17 cellular contexts compared by ENCODE assay signal in the genomic region with DNA sequence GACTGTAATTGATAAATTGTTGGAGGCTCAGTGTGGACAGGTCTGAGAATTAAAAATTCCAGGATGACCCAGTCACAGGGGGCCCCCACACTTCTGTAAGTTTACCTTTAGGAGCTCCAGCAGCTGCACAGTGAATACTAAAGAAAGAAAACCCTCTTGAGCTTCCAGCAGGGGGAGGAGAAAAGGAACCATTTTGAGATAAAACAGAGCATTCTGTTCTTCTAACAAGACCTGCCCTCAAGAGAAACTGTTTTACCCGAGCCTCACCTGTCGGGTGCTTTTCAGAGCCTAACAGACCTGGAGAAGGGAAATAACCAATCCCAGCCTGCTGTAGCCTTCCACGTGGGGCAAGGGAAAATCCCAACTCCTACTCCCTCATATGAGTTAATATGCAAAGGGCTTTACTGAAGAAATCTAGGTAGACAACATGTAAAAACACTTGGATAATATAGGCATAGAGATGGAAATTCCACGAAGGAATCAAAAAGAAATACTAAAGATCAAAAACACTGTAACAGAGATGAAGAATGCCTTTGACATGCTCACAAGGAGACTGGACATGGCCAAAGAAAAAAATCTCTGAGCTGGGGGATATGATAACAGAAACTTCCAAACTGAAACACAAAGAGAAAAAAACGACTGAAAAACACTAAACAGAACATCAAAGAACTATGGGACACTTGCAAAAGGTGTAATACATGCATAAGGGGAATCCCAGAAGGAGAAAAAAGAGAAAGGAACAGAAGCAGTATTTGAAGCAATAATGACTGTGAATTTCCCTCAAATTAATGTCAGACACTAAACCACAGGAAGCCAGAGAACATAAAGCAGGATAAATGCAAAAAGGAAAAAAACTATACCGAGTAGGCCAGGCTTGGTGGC.
DNase-seq lines count a peak whose midpoint lies in the region; ATAC-seq and TF ChIP-seq lines count a peak whose summit lies in the region.
"Had no signal": no experiment of that assay in that cellular context is flagged by ENCODE, and none has a peak within 500 bp of the region (broad histone marks: within the 10 kb centered on the region; RNA-seq: fewer than 3 reads in every experiment).

No MANE protein-coding gene starts in this region.

- peaks cover 12% of the 10 kb centered on the region; the same call in 1 of the 2 replicates for H3F3A ChIP-seq in GM23248 (ENCODE audit: insufficient read depth)

- H3K9me3 ChIP-seq in GM23248 (ENCODE audit: low read depth) (no peaks in the 10 kb centered on the region), OCI-LY7 (ENCODE audit: low read length) (0 out of 2 replicates have a peak, but pooled peaks cover 7% of the 10 kb centered on the region), hepatocyte (ENCODE audit: low read depth) (no peaks in the 10 kb centered on the region)
- H3K9me3 ChIP-seq: gastrocnemius medialis, left ventricle myocardium inferior, ovary, transverse colon had no signal

- no peak overlapping the region for H3K4me3 ChIP-seq in GM23248
- no peak overlapping the region for H3K4me3 ChIP-seq in OCI-LY7 (ENCODE audit: low read depth, low read length, poor library complexity, severe bottlenecking)
- H3K4me3 ChIP-seq in hepatocyte: no peak overlapping the region
- H3K4me3 ChIP-seq: left ventricle myocardium inferior, ovary, transverse colon had no signal

- CTCF ChIA-PET in OCI-LY7 (lab: Charles Lee; ENCODE audit: unreplicated experiment): no interaction called here

- BruUV-seq in OCI-LY7 (replicated peaks; lab: Mats Ljungman, UMichigan): no TSS peak

- no peaks in the 10 kb centered on the region for H3K36me3 Mint-ChIP-seq in activated T-helper 1 cell treated with anti-CD3 and anti-CD28 coated beads, Interleukin-12 subunit alpha, Interleukin-12 subunit beta, Interleukin-2, Interleukin-4 antibody, amounts not matched to agents 30 ng/mL and 10 ng/mL and 1 ng/mL, durations not matched to agents 14 hours and 24 hours and 36 hours (ENCODE audit: low read depth)

- no peak overlapping the region for H3K9ac ChIP-seq in GM23248

- peaks cover 5% of the 10 kb centered on the region for H3K27me3 Mint-ChIP-seq in activated T-helper 1 cell treated with anti-CD3 and anti-CD28 coated beads, Interleukin-12 subunit alpha, Interleukin-12 subunit beta, Interleukin-2, Interleukin-4 antibody, amounts not matched to agents 30 ng/mL and 10 ng/mL and 1 ng/mL, durations not matched to agents 14 hours and 24 hours and 36 hours (ENCODE audit: insufficient read depth)

- H3K27me3 ChIP-seq in GM23248 (replicated peaks; ENCODE audit: insufficient read depth): no peaks in the 10 kb centered on the region
- no peaks in the 10 kb centered on the region for H3K27me3 ChIP-seq in hepatocyte
- H3K27me3 ChIP-seq: gastrocnemius medialis, ovary, transverse colon had no signal

- 73 to 80% methylated on average over 6 of the region's 6 CpGs for WGBS in GM23248 (ENCODE audit: low coverage in 1 of 2, low lambda C conversion rate in 2 of 2, missing lambda C conversion rate in 2 of 2), 2 experiments
- whole genome bisulfite sequencing in hepatocyte (ENCODE audit: low lambda C conversion rate, missing lambda C conversion rate): 66% methylated on average over 6 of the region's 6 CpGs

- H3K79me2 ChIP-seq in GM23248 (ENCODE audit: insufficient read depth): no peaks in the 10 kb centered on the region
- no peaks in the 10 kb centered on the region for H3K79me2 ChIP-seq in OCI-LY7 (ENCODE audit: insufficient read depth, low read depth, low read length)
- H3K79me2 ChIP-seq in hepatocyte: no peaks in the 10 kb centered on the region

- in situ Hi-C loops in GM23248 (cut with MboI): no loop called here

- TF ChIP-seq CTCF in GM12874 (IDR thresholded peaks at IDR 0.05; ENCODE audit: insufficient read depth, low read depth, low read length): 0 out of 2 replicates have a peak, but pooled peaks have one; percentile 2
- peak; percentile 52; the same call in 1 of the 2 replicates for TF ChIP-seq CTCF in OCI-LY7 (conservative IDR thresholded peaks at IDR 0.05; ENCODE audit: low read length)
- TF ChIP-seq CTCF in hepatocyte (IDR thresholded peaks at IDR 0.05; ENCODE audit: poor library complexity): no peak

- ATAC-seq in GM18520 (IDR thresholded peaks at IDR 0.05; ENCODE audit: unreplicated experiment): no peak
- ATAC-seq: activated CD8-positive, alpha-beta T cell treated with anti-CD3 and anti-CD28 coated beads, Interleukin-2, amount 10 ng/mL, durations not matched to agents 7 days and 5 days; gastrocnemius medialis had no signal

- H3K9me2 ChIP-seq in GM23248 (ENCODE audit: insufficient read depth) (no peaks in the 10 kb centered on the region), OCI-LY7 (ENCODE audit: insufficient read depth, low read length) (no peaks in the 10 kb centered on the region), hepatocyte (replicated peaks; ENCODE audit: insufficient read depth) (no peaks in the 10 kb centered on the region)

- H3K4me1 ChIP-seq in GM23248 (ENCODE audit: insufficient read depth): peaks cover 29% of the 10 kb centered on the region
- peaks cover 14% of the 10 kb centered on the region for H3K4me1 ChIP-seq in OCI-LY7 (ENCODE audit: insufficient read depth, low read length, poor library complexity, severe bottlenecking)
- H3K4me1 ChIP-seq in hepatocyte (ENCODE audit: insufficient read depth): peaks cover 3% of the 10 kb centered on the region

- intact Hi-C loops in OCI-LY7 (cut with micrococcal nuclease; ENCODE audit: unreplicated experiment): no loop called here
- intact Hi-C loops in activated T-helper 1 cell treated with anti-CD3 and anti-CD28 coated beads, Interleukin-12 subunit alpha, Interleukin-12 subunit beta, Interleukin-2, Interleukin-4 antibody, amounts not matched to agents 30 ng/mL and 10 ng/mL and 1 ng/mL, durations not matched to agents 14 hours and 24 hours and 36 hours (cut with micrococcal nuclease): no loop called here

- H2AFZ ChIP-seq in GM23248 (no peak overlapping the region), OCI-LY7 (ENCODE audit: low read length) (peak overlapping the region; percentile 59), hepatocyte (no peak overlapping the region)

- H4K20me1 ChIP-seq in GM23248 (ENCODE audit: insufficient read depth): no peaks in the 10 kb centered on the region
- H4K20me1 ChIP-seq in OCI-LY7 (ENCODE audit: insufficient read depth, low read length): no peaks in the 10 kb centered on the region
- no peaks in the 10 kb centered on the region for H4K20me1 ChIP-seq in hepatocyte (ENCODE audit: insufficient read depth, poor library complexity, severe bottlenecking)

- no peak overlapping the region for H3K4me3 Mint-ChIP-seq in activated T-helper 1 cell treated with anti-CD3 and anti-CD28 coated beads, Interleukin-12 subunit alpha, Interleukin-12 subunit beta, Interleukin-2, Interleukin-4 antibody, amounts not matched to agents 30 ng/mL and 10 ng/mL and 1 ng/mL, durations not matched to agents 14 hours and 24 hours and 36 hours
- H3K4me3 Mint-ChIP-seq: activated CD8-positive, alpha-beta T cell treated with anti-CD3 and anti-CD28 coated beads, Interleukin-2, amount 10 ng/mL, durations not matched to agents 7 days and 5 days had no signal

- H3K4me1 Mint-ChIP-seq in activated T-helper 1 cell treated with anti-CD3 and anti-CD28 coated beads, Interleukin-12 subunit alpha, Interleukin-12 subunit beta, Interleukin-2, Interleukin-4 antibody, amounts not matched to agents 30 ng/mL and 10 ng/mL and 1 ng/mL, durations not matched to agents 14 hours and 24 hours and 36 hours (ENCODE audit: low read depth): peaks cover 14% of the 10 kb centered on the region

- H3K27ac Mint-ChIP-seq in activated T-helper 1 cell treated with anti-CD3 and anti-CD28 coated beads, Interleukin-12 subunit alpha, Interleukin-12 subunit beta, Interleukin-2, Interleukin-4 antibody, amounts not matched to agents 30 ng/mL and 10 ng/mL and 1 ng/mL, durations not matched to agents 14 hours and 24 hours and 36 hours: no peak overlapping the region
- H3K27ac Mint-ChIP-seq: activated CD8-positive, alpha-beta T cell treated with anti-CD3 and anti-CD28 coated beads, Interleukin-2, amount 10 ng/mL, durations not matched to agents 7 days and 5 days had no signal

- no peak overlapping the region for H3K27ac ChIP-seq in GM23248
- H3K27ac ChIP-seq in OCI-LY7 (ENCODE audit: low read depth, low read length, poor library complexity, severe bottlenecking): no peak overlapping the region
- H3K27ac ChIP-seq in hepatocyte: peak overlapping the region; percentile 79
- H3K27ac ChIP-seq: gastrocnemius medialis, transverse colon had no signal

- no peaks in the 10 kb centered on the region for H3K9me3 Mint-ChIP-seq in activated T-helper 1 cell treated with anti-CD3 and anti-CD28 coated beads, Interleukin-12 subunit alpha, Interleukin-12 subunit beta, Interleukin-2, Interleukin-4 antibody, amounts not matched to agents 30 ng/mL and 10 ng/mL and 1 ng/mL, durations not matched to agents 14 hours and 24 hours and 36 hours

- POLR2A ChIA-PET in OCI-LY7 (lab: Charles Lee): interaction anchor here (0.7 to 2.2 kb wide), 7 partner anchors 8 to 325 kb away, joined by 3 to 7 read pairs (median 3); no protein-coding TSS in a partner anchor

- no peaks in the 10 kb centered on the region for H3K36me3 ChIP-seq in GM23248 (ENCODE audit: low read depth)
- no peaks in the 10 kb centered on the region for H3K36me3 ChIP-seq in OCI-LY7 (ENCODE audit: insufficient read depth, low read length)
- no peaks in the 10 kb centered on the region for H3K36me3 ChIP-seq in hepatocyte (replicated peaks; ENCODE audit: insufficient read depth, low read depth)
- H3K36me3 ChIP-seq: gastrocnemius medialis, left ventricle myocardium inferior, ovary, transverse colon had no signal

- peak overlapping the region; percentile 26 for H3K4me2 ChIP-seq in GM23248 (ENCODE audit: unreplicated experiment)
- peak overlapping the region; percentile 23; the same call in 1 of the 2 replicates for H3K4me2 ChIP-seq in OCI-LY7 (ENCODE audit: low read length)
- H3K4me2 ChIP-seq in hepatocyte: no peak overlapping the region

- DNase-seq in GM23248 (no peak), OCI-LY7 (ENCODE audit: low spot score) (peak; percentile 35), hepatocyte (ENCODE audit: low spot score) (no peak), SW480 (ENCODE audit: low spot score) (no peak)
- no peak for DNase-seq in activated T-cell treated with anti-CD3 and anti-CD28 coated beads, Interleukin-2, amount 50 U/mL, for 1 hour
- DNase-seq in activated T-helper 1 cell treated with anti-CD3 and anti-CD28 coated beads, Interleukin-12 subunit alpha, Interleukin-12 subunit beta, Interleukin-2, Interleukin-4 antibody, amounts not matched to agents 30 ng/mL and 10 ng/mL and 1 ng/mL, durations not matched to agents 14 hours and 24 hours and 36 hours (ENCODE audit: low spot score): no peak
- DNase-seq: activated CD8-positive, alpha-beta T cell treated with anti-CD3 and anti-CD28 coated beads, Interleukin-2, amount 10 ng/mL, durations not matched to agents 7 days and 5 days; anterior cingulate cortex; gastrocnemius medialis; GF-D8; left ventricle myocardium inferior; NCI-H1694 treated with DMSO at 0.1 percent for 48 hours; NCI-H524 treated with DMSO at 0.1 percent for 48 hours; ovary; transverse colon had no signal
